ENCODE assay signal across 8 cellular contexts in the genomic region with DNA sequence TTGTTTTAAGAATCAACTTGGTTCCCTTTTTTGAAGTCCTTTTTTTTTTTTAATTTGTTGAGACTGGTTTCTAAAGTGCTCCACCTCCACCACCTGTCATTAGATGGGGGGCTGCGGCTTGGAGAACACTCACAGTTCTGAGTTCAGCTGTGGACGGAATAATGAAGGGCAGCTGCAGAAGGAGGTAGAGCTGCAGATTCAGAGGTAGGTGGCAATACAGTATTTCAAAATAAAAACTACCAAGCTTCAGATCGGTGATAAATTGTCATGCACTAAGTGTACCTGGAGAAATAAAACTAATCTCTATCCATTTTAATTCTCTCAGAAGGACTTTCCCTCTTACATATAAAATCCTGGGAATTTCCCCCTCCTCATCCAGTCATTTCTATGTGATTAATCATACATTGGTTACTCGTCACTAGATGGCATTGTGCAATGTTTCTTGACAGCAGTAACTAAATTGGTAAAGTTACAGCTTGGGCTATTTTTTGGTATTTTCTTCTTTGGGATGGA.
A peak's percentile ranks its signal among the peaks of the same experiment; 100 is the strongest.
DNase-seq lines count a peak whose midpoint lies in the region; ATAC-seq, FAIRE-seq and TF ChIP-seq lines count a peak whose summit lies in the region.

No MANE protein-coding gene starts in this region.

- no peak for FAIRE-seq in GM12878 (lab: Jason Lieb, UNC)

- H3K9me2 ChIP-seq in HCT116 (ENCODE audit: insufficient read depth) (no peaks in the 10 kb centered on the region), MM.1S (replicated peaks; ENCODE audit: insufficient read depth, low read length) (no peaks in the 10 kb centered on the region)

- TF ChIP-seq POLR2A in heart left ventricle (IDR thresholded peaks at IDR 0.05) (no peak), HCT116 (IDR thresholded peaks at IDR 0.05; ENCODE audit: borderline replicate concordance, extremely low read depth, insufficient read depth, insufficient read length) (no peak), GM12878 (IDR thresholded peaks at IDR 0.05; ENCODE audit: low read depth, low read length) (no peak)

- H3K9ac ChIP-seq in HCT116 (ENCODE audit: low read length): no peak overlapping the region
- H3K9ac ChIP-seq in MM.1S (ENCODE audit: low read length): no peak overlapping the region
- H3K9ac ChIP-seq in GM12878 (ENCODE audit: control insufficient read depth, insufficient read depth, low read length): no peak overlapping the region

- BruUV-seq in HCT116 (replicated peaks; lab: Mats Ljungman, UMichigan) (no TSS peak), GM12878 (replicated peaks; lab: Mats Ljungman, UMichigan) (no TSS peak)

- H3K79me2 ChIP-seq in HCT116 (ENCODE audit: insufficient read depth, low read length): no peaks in the 10 kb centered on the region
- no peaks in the 10 kb centered on the region for H3K79me2 ChIP-seq in MM.1S (ENCODE audit: low read length)
- H3K79me2 ChIP-seq in GM12878 (ENCODE audit: control insufficient read depth, insufficient read depth, low read length): no peaks in the 10 kb centered on the region

- H2AFZ ChIP-seq in HCT116 (ENCODE audit: low read depth, low read length, poor library complexity, severe bottlenecking) (peak overlapping the region; percentile 67), MM.1S (ENCODE audit: low read length) (no peak overlapping the region), GM12878 (ENCODE audit: control insufficient read depth, low read depth, low read length) (peak overlapping the region; percentile 21)

- H3K27me3 ChIP-seq in heart left ventricle (no peaks in the 10 kb centered on the region), HCT116 (ENCODE audit: insufficient read depth, low read length) (no peaks in the 10 kb centered on the region), MM.1S (replicated peaks; ENCODE audit: insufficient read depth, low read length) (no peaks in the 10 kb centered on the region), GM12878 (replicated peaks in 1 of 2; ENCODE audit: control insufficient read depth in 2 of 2, insufficient read depth in 2 of 2, low read length in 1 of 2) (no peaks in the 10 kb centered on the region), left lung (no peaks in the 10 kb centered on the region)

- no peak overlapping the region for H3K27ac ChIP-seq in heart left ventricle
- H3K27ac ChIP-seq in HCT116 (ENCODE audit: low read depth, low read length): no peak overlapping the region
- H3K27ac ChIP-seq in MM.1S (ENCODE audit: low read length): no peak overlapping the region
- no peak overlapping the region for H3K27ac ChIP-seq in GM12878 (ENCODE audit: control insufficient read depth, insufficient read depth)
- no peak overlapping the region for H3K27ac ChIP-seq in left lung

- ATAC-seq in heart left ventricle (peak in 1 of 4 donors; percentile 62), Right ventricle myocardium inferior (no peak), HCT116 (peak; percentile 75), GM12878 (peak; percentile 87), left lung (peak; percentile 79)

- H3K9me3 ChIP-seq in heart left ventricle: no peaks in the 10 kb centered on the region
- no peaks in the 10 kb centered on the region for H3K9me3 ChIP-seq in HCT116 (ENCODE audit: control insufficient read depth in 1 of 2, insufficient read depth in 1 of 2, low read depth in 1 of 2, low read length in 2 of 2)
- H3K9me3 ChIP-seq in MM.1S (replicated peaks; ENCODE audit: insufficient read depth, low read length): no peaks in the 10 kb centered on the region
- H3K9me3 ChIP-seq in GM12878 (replicated peaks; ENCODE audit: control insufficient read depth, insufficient read depth, low read length): no peaks in the 10 kb centered on the region
- no peaks in the 10 kb centered on the region for H3K9me3 ChIP-seq in left lung

- peaks cover 0 to 35% (median 0%) of the 10 kb centered on the region in 12 donors for H3K4me1 ChIP-seq in heart left ventricle
- H3K4me1 ChIP-seq in HCT116 (ENCODE audit: control insufficient read depth in 1 of 2, insufficient read depth in 2 of 2, low read length in 2 of 2): peaks cover 0 to 8% of the 10 kb centered on the region in 2 experiments; a peak in 1 of 4 replicates
- H3K4me1 ChIP-seq in MM.1S (ENCODE audit: low read length): peaks cover 7% of the 10 kb centered on the region; the same call in 1 of the 2 replicates
- H3K4me1 ChIP-seq in GM12878 (ENCODE audit: control insufficient read depth, insufficient read depth, low read length): no peaks in the 10 kb centered on the region; the same call in 1 of the 2 replicates
- H3K4me1 ChIP-seq in left lung: peaks cover 11 to 25% of the 10 kb centered on the region in 2 donors

- POLR2A ChIA-PET in HCT116 (lab: Charles Lee): interaction anchor here (1.2 kb wide), 1 partner anchor 81 kb away, joined by 4 read pairs; the partner anchor contains the start of gene SLC39A10
- POLR2A ChIA-PET in GM12878 (lab: Charles Lee): interaction anchor here (0.8 to 2.9 kb wide), 11 partner anchors 14 to 499 kb away, joined by 3 to 17 read pairs (median 3); partner anchors contain the start of genes DNAH7 and SLC39A10

- no peaks in the 10 kb centered on the region for H3F3A ChIP-seq in MM.1S (ENCODE audit: insufficient read depth, low read length)

- RAD21 ChIA-PET in HCT116 (lab: Charles Lee; ENCODE audit: low non-redundant PET in 1 of 2, low total read pairs in 2 of 2, uncharacterized antibody in 2 of 2, unreplicated experiment in 2 of 2) (no interaction called here), GM12878 (lab: Charles Lee; ENCODE audit: unreplicated experiment) (interaction anchor here (0.7 to 6.8 kb wide), 41 partner anchors 10 to 1030 kb away, joined by 3 to 264 read pairs (median 5); partner anchors contain the start of genes DNAH7 and SLC39A10)

- WGBS in heart left ventricle, 4 donors: 29 to 37% (median 32%) methylated on average over 4 of the region's 4 CpGs
- WGBS in GM12878 (ENCODE audit: insufficient coverage, insufficient replicate concordance, low lambda C conversion rate, missing lambda C conversion rate): 18% methylated on average over 4 of the region's 4 CpGs

- no peak for TF ChIP-seq EP300 in GM12878 (IDR thresholded peaks at IDR 0.05; ENCODE audit: borderline replicate concordance in 1 of 2, control insufficient read depth in 1 of 2, low read depth in 2 of 2, low read length in 2 of 2)

- peak; percentile 62 for TF ChIP-seq RAD21 in HCT116 (IDR thresholded peaks at IDR 0.05; ENCODE audit: low read depth)
- peak; percentile 54 for TF ChIP-seq RAD21 in GM12878 (IDR thresholded peaks at IDR 0.05; ENCODE audit: insufficient read depth, low read depth, low read length)

- CTCF ChIA-PET in HCT116 (lab: Charles Lee): interaction anchor here (0.9 to 1.7 kb wide), 4 partner anchors 10 to 97 kb away, joined by 3 to 11 read pairs (median 4); no protein-coding TSS in a partner anchor
- CTCF ChIA-PET in GM12878 (lab: Yijun Ruan, JAX): interaction anchor here (0.5 to 7.8 kb wide), 41 partner anchors 10 to 664 kb away, joined by 3 to 221 read pairs (median 6); partner anchors contain the start of genes DNAH7 and SLC39A10

- in situ Hi-C loops in GM12878 (cut with MboI): loop anchor here (10.0 kb wide), 1 partner anchor 489 kb away; the partner anchor contains the start of gene DNAH7

- H3K36me3 ChIP-seq in heart left ventricle (no peaks in the 10 kb centered on the region), HCT116 (ENCODE audit: control insufficient read depth in 1 of 2, insufficient read depth in 2 of 2, low read length in 2 of 2) (no peaks in the 10 kb centered on the region), MM.1S (replicated peaks; ENCODE audit: insufficient read depth, low read length) (no peaks in the 10 kb centered on the region), GM12878 (ENCODE audit: control insufficient read depth in 2 of 2, insufficient read depth in 2 of 2, low read length in 1 of 2) (no peaks in the 10 kb centered on the region), left lung (no peaks in the 10 kb centered on the region)

- DNase-seq in heart left ventricle (no peak), Right ventricle myocardium inferior (ENCODE audit: missing footprints) (no peak), HCT116 (ENCODE audit: low read depth, low spot score) (peak; percentile 24), MM.1S (peak; percentile 27), GM12878 (ENCODE audit: low read depth, low spot score) (no peak), left lung (no peak), nucleus accumbens (lab: John Stamatoyannopoulos, UW) (no peak), NCI-H187 (lab: John Stamatoyannopoulos, UW) (no peak)

- no peaks in the 10 kb centered on the region for H4K20me1 ChIP-seq in HCT116 (ENCODE audit: insufficient read depth)
- no peaks in the 10 kb centered on the region for H4K20me1 ChIP-seq in MM.1S (ENCODE audit: insufficient read depth, low read length)
- H4K20me1 ChIP-seq in GM12878 (ENCODE audit: control insufficient read depth, insufficient read depth): no peaks in the 10 kb centered on the region

- TF ChIP-seq CTCF in heart left ventricle (IDR thresholded peaks at IDR 0.05) (peak in 9 of 12 donors; percentile 14 to 58 (median 48)), HCT116 (IDR thresholded peaks at IDR 0.05 in 2 of 3, conservative IDR thresholded peaks at IDR 0.05 in 1 of 3; ENCODE audit: borderline replicate concordance in 1 of 3, insufficient read depth in 1 of 3, low read depth in 2 of 3, low read length in 2 of 3) (peak in 2 of 3 experiments; percentile 21 to 55; a peak in 2 of 6 replicates), MM.1S (IDR thresholded peaks at IDR 0.05; ENCODE audit: low read length) (peak; percentile 45), GM12878 (IDR thresholded peaks at IDR 0.05 in 2 of 3, conservative IDR thresholded peaks at IDR 0.05 in 1 of 3; ENCODE audit: control insufficient read depth in 2 of 3, extremely low read depth in 1 of 3, insufficient read depth in 1 of 3, low read depth in 3 of 3, low read length in 3 of 3) (peak in 2 of 3 experiments; percentile 12 to 60; a peak in 3 of 6 replicates), left lung (IDR thresholded peaks at IDR 0.05) (no peak)

- H3K4me2 ChIP-seq in HCT116 (ENCODE audit: low read length) (0 out of 2 replicates have a peak overlapping the region, but pooled peaks have one; percentile 1), MM.1S (ENCODE audit: low read depth, low read length) (no peak overlapping the region), GM12878 (ENCODE audit: control insufficient read depth, insufficient read depth) (0 out of 2 replicates have a peak overlapping the region, but pooled peaks have one; percentile 13)

- H3K4me3 ChIP-seq in heart left ventricle (no peak overlapping the region), HCT116 (replicated peaks in 1 of 2; ENCODE audit: low read depth in 1 of 2, low read length in 2 of 2) (no peak overlapping the region), MM.1S (ENCODE audit: low read length) (no peak overlapping the region), GM12878 (no peak overlapping the region), left lung (no peak overlapping the region)

- intact Hi-C loops in heart left ventricle (cut with DNase I) (loop anchor here in 9 of 10 donors (2.0 to 10.0 kb wide), 6 partner anchors 81 to 489 kb away; partner anchors contain the start of genes DNAH7 (in 5 of the 9) and SLC39A10 (in 2 of the 9)), Right ventricle myocardium inferior (cut with DNase I) (loop anchor here (1.0 to 10.0 kb wide), 2 partner anchors 82 to 489 kb away; partner anchors contain the start of gene DNAH7), HCT116 (cut with micrococcal nuclease) (no loop called here), GM12878 (cut with micrococcal nuclease; ENCODE audit: unreplicated experiment) (loop anchor here (1.0 to 2.0 kb wide), 2 partner anchors 84 to 493 kb away; partner anchors contain the start of gene DNAH7), left lung (cut with DNase I) (no loop called here)

- SMC1A ChIA-PET in GM12878 (lab: Charles Lee; ENCODE audit: uncharacterized antibody, unreplicated experiment): interaction anchor here (0.7 to 8.9 kb wide), 47 partner anchors 8 to 502 kb away, joined by 3 to 244 read pairs (median 5); partner anchors contain the start of genes DNAH7 and SLC39A10

Comparison
In these comparisons a context has a peak if more than half of its experiments do, and no peak if none do; other contexts are left out.
1. DNase-seq: peak in HCT116 (single experiment) and MM.1S (single experiment); none in heart left ventricle (0 of 5), Right ventricle myocardium inferior (single experiment), GM12878 (single experiment), left lung (0 of 2), nucleus accumbens (0 of 56) and NCI-H187 (0 of 2).
2. CTCF ChIP-seq: peak in heart left ventricle (9 of 12), HCT116 (2 of 3), MM.1S (single experiment) and GM12878 (2 of 3); none in left lung (0 of 2).
3. intact Hi-C loops: an anchor here in heart left ventricle (2.0 to 10.0 kb wide), Right ventricle myocardium inferior (1.0 to 10.0 kb wide) and GM12878 (1.0 to 2.0 kb wide); none called in HCT116 and left lung.